ENCODE assay signal across 9 cellular contexts in genomic region chr12:31715283-31715825, GRCh38. TPM values are rescaled to one million over a fixed set of nuclear protein-coding genes. Genes with fewer than 3 reads are reported as not detected.
DNase-seq lines count a peak whose midpoint lies in the region; ATAC-seq, FAIRE-seq and TF ChIP-seq lines count a peak whose summit lies in the region.
"Had no signal": no experiment of that assay in that cellular context is flagged by ENCODE, and none has a peak within 500 bp of the region (broad histone marks: within the 10 kb centered on the region; RNA-seq: fewer than 3 reads in every experiment).

No MANE protein-coding gene starts in this region.

- H3K79me2 ChIP-seq in OCI-LY3 (ENCODE audit: low read length) (no peaks in the 10 kb centered on the region; the same call in 1 of the 2 replicates), keratinocyte (ENCODE audit: control insufficient read depth, insufficient read depth, low read length) (no peaks in the 10 kb centered on the region), PC-3 (ENCODE audit: low read length) (no peaks in the 10 kb centered on the region)

- CTCF ChIA-PET in PC-3 (lab: Charles Lee), result no interaction called here

- ATAC-seq in GM18508 (IDR thresholded peaks at IDR 0.05; ENCODE audit: insufficient read depth, unreplicated experiment), result peak; percentile 55
- ATAC-seq in HG02610 (IDR thresholded peaks at IDR 0.05; ENCODE audit: unreplicated experiment), result peak; percentile 79
- no peak for ATAC-seq in PC-3
- ATAC-seq in GM21367 (IDR thresholded peaks at IDR 0.05; ENCODE audit: unreplicated experiment), result no peak

- H3K36me3 ChIP-seq in OCI-LY3 (replicated peaks; ENCODE audit: low read depth, low read length), result peaks cover 13% of the 10 kb centered on the region
- H3K36me3 ChIP-seq in keratinocyte (ENCODE audit: control insufficient read depth in 2 of 2, extremely low read depth in 1 of 2, insufficient read depth in 2 of 2, low read length in 2 of 2), result no peaks in the 10 kb centered on the region
- no peaks in the 10 kb centered on the region for H3K36me3 ChIP-seq in PC-3 (ENCODE audit: low read depth, low read length)
- H3K36me3 ChIP-seq: thoracic aorta had no signal

- no peak overlapping the region for H3K27ac Mint-ChIP-seq in HFFc6

- dilution Hi-C loops in keratinocyte (cut with MboI; ENCODE audit: extremely low pct_ligation_motif_present, low sequenced_read_pairs), result no loop called here

- H3K4me1 ChIP-seq in OCI-LY3 (ENCODE audit: low read length), result peaks cover 18% of the 10 kb centered on the region
- no peaks in the 10 kb centered on the region for H3K4me1 ChIP-seq in keratinocyte (ENCODE audit: control insufficient read depth, extremely low read depth, insufficient read depth, low read length)
- H3K4me1 ChIP-seq in PC-3 (ENCODE audit: insufficient read depth, low read length), result no peaks in the 10 kb centered on the region

- H3K4me2 ChIP-seq in OCI-LY3 (ENCODE audit: low read length) (peak overlapping the region; percentile 76), keratinocyte (ENCODE audit: control insufficient read depth, extremely low read depth, insufficient read depth, low read depth, low read length) (no peak overlapping the region), PC-3 (ENCODE audit: low read length) (no peak overlapping the region)

- H3K9me1 ChIP-seq in keratinocyte (ENCODE audit: control insufficient read depth, extremely low read depth, insufficient read depth, low read length), result no peaks in the 10 kb centered on the region

- H2AFZ ChIP-seq in OCI-LY3 (ENCODE audit: low read depth, low read length) (peak overlapping the region; percentile 78), keratinocyte (ENCODE audit: control insufficient read depth, low read length) (peak overlapping the region; percentile 37), PC-3 (ENCODE audit: low read length) (no peak overlapping the region)

- no peaks in the 10 kb centered on the region for H3K9me3 Mint-ChIP-seq in HFFc6

- H3K27ac ChIP-seq in OCI-LY3 (ENCODE audit: low read length), result peak overlapping the region; percentile 87
- H3K27ac ChIP-seq in keratinocyte (ENCODE audit: control insufficient read depth, insufficient read depth, low read length), result no peak overlapping the region
- H3K27ac ChIP-seq in PC-3 (ENCODE audit: low read length), result no peak overlapping the region
- H3K27ac ChIP-seq: thoracic aorta had no signal

- H3K4me3 ChIP-seq in OCI-LY3 (ENCODE audit: low read length) (peak overlapping the region; percentile 56), keratinocyte (ENCODE audit: control insufficient read depth in 2 of 3, extremely low read depth in 1 of 3, insufficient read depth in 2 of 3, low read depth in 1 of 3, low read length in 3 of 3) (no peak overlapping the region), PC-3 (ENCODE audit: low read length) (no peak overlapping the region)
- H3K4me3 ChIP-seq: thoracic aorta had no signal

- H3K9me2 ChIP-seq in PC-3 (replicated peaks; ENCODE audit: low read length), result no peaks in the 10 kb centered on the region

- no peaks in the 10 kb centered on the region; the same call in 1 of the 2 replicates for H3K4me1 Mint-ChIP-seq in HFFc6 (ENCODE audit: low read depth)

- H4K20me1 ChIP-seq in OCI-LY3 (ENCODE audit: insufficient read depth, low read length) (no peaks in the 10 kb centered on the region), keratinocyte (ENCODE audit: control insufficient read depth, extremely low read depth, insufficient read depth, low read length) (no peaks in the 10 kb centered on the region), PC-3 (ENCODE audit: low read length) (no peaks in the 10 kb centered on the region)

- intact Hi-C loops in PC-3 (cut with micrococcal nuclease), result no loop called here

- DNase-seq in keratinocyte (ENCODE audit: low read depth, low spot score) (no peak), T-helper 9 cell (no peak), HFFc6 (no peak), PC-3 (no peak)

- H3K9ac ChIP-seq in OCI-LY3 (ENCODE audit: low read length), result peak overlapping the region; percentile 67
- H3K9ac ChIP-seq in keratinocyte (ENCODE audit: control insufficient read depth, extremely low read depth, insufficient read depth, low read length), result no peak overlapping the region
- no peak overlapping the region for H3K9ac ChIP-seq in PC-3 (ENCODE audit: low read length)

- 0 out of 2 replicates have a peak, but pooled peaks cover 5% of the 10 kb centered on the region for H3K36me3 Mint-ChIP-seq in HFFc6 (ENCODE audit: low read depth)

- TF ChIP-seq CTCF in OCI-LY3 (IDR thresholded peaks at IDR 0.05; ENCODE audit: low read depth, low read length), result no peak
- no peak for TF ChIP-seq CTCF in keratinocyte (optimal IDR thresholded peaks at IDR 0.05 in 1 of 3, IDR thresholded peaks at IDR 0.05 in 1 of 3, conservative IDR thresholded peaks at IDR 0.05 in 1 of 3; ENCODE audit: extremely low read depth in 1 of 3, insufficient read depth in 2 of 3, low read length in 3 of 3)
- TF ChIP-seq CTCF in HFFc6 (IDR thresholded peaks at IDR 0.05), result no peak
- TF ChIP-seq CTCF in PC-3 (conservative IDR thresholded peaks at IDR 0.05; ENCODE audit: low read depth, low read length), result no peak

- no peak overlapping the region for H3K4me3 Mint-ChIP-seq in HFFc6

- no peaks in the 10 kb centered on the region for H3F3A ChIP-seq in PC-3 (ENCODE audit: low read length, unreplicated experiment)

- no TSS peak for BruUV-seq in PC-3 (replicated peaks; lab: Mats Ljungman, UMichigan)

- FAIRE-seq in keratinocyte (lab: Jason Lieb, UNC), result peak; percentile 32

- POLR2A ChIA-PET in PC-3 (lab: Charles Lee; ENCODE audit: unreplicated experiment), result no interaction called here

- peaks cover 2% of the 10 kb centered on the region; the same call in 1 of the 2 replicates for H3K27me3 Mint-ChIP-seq in HFFc6 (ENCODE audit: insufficient read depth)

- H3K9me3 ChIP-seq in OCI-LY3 (ENCODE audit: insufficient read depth, low read length) (no peaks in the 10 kb centered on the region), keratinocyte (ENCODE audit: control insufficient read depth, low read depth, low read length) (no peaks in the 10 kb centered on the region), PC-3 (ENCODE audit: low read length) (no peaks in the 10 kb centered on the region)
- H3K9me3 ChIP-seq: thoracic aorta had no signal

- H3K27me3 ChIP-seq in OCI-LY3 (ENCODE audit: low read depth, low read length) (no peaks in the 10 kb centered on the region), keratinocyte (ENCODE audit: control insufficient read depth, extremely low read depth, insufficient read depth, low read length) (no peaks in the 10 kb centered on the region), PC-3 (ENCODE audit: low read length) (no peaks in the 10 kb centered on the region)

RNA-seq across cellular contexts. Expression of gene AMN1, which starts 13.5 kb away (rescaled TPM):
- polyA plus RNA-seq in keratinocyte, result 7.3 to 11.3 TPM (median 8.1 TPM) in 3 replicates
- polyA plus RNA-seq in keratinocyte (2011; ENCODE audit: low read depth), result 4.8 TPM
- polyA plus RNA-seq in keratinocyte (2011; cell fraction: cytosol; rRNA removed), result 5.1 and 11.1 TPM in 2 replicates
- 5.3 and 7.3 TPM in 2 replicates for polyA plus RNA-seq in keratinocyte (2011; cell fraction: nucleus; rRNA removed)
- 5.8 and 9.0 TPM in 2 replicates for polyA plus RNA-seq in keratinocyte (2012; ENCODE audit: low replicate concordance)
- polyA minus RNA-seq in keratinocyte, result 2.3 to 8.4 TPM in 2 of 3 replicates, not detected in the other
- 9.8 TPM for polyA minus RNA-seq in keratinocyte (2011; cell fraction: cytosol; rRNA and poly(A)+ RNA removed)
- 0.95 and 1.9 TPM in 2 replicates for polyA minus RNA-seq in keratinocyte (2011; cell fraction: nucleus; rRNA and poly(A)+ RNA removed)
- 1 to 10 TPM; 3.4 to 5.3 (median 4.7) TPM for total RNA-seq in HFFc6 (2021; fragmentation: NEBNext Ultra II Directional; extraction: Animal tissue kit (Norgen Biotek cat#: 25700))
- 2.1 and 3.9 TPM in 2 replicates for total RNA-seq in PC-3 (2014; rRNA removed)

RNA-seq across cellular contexts. Expression of gene ETFBKMT, which starts 55.9 kb away (rescaled TPM):
- 1.1 to 1.4 TPM (median 1.1 TPM) in 3 replicates for polyA plus RNA-seq in keratinocyte
- polyA plus RNA-seq in keratinocyte (2011; ENCODE audit: low read depth), result 1.4 TPM
- polyA plus RNA-seq in keratinocyte (2011; cell fraction: cytosol; rRNA removed), result 0.97 and 1.4 TPM in 2 replicates
- 1.7 and 1.8 TPM in 2 replicates for polyA plus RNA-seq in keratinocyte (2011; cell fraction: nucleus; rRNA removed)
- 0.87 and 1.6 TPM in 2 replicates for polyA plus RNA-seq in keratinocyte (2012; ENCODE audit: low replicate concordance)
- 0.40 to 1.3 TPM (median 1.0 TPM) in 3 replicates for polyA minus RNA-seq in keratinocyte
- 0.38 TPM for polyA minus RNA-seq in keratinocyte (2011; cell fraction: cytosol; rRNA and poly(A)+ RNA removed)
- polyA minus RNA-seq in keratinocyte (2011; cell fraction: nucleus; rRNA and poly(A)+ RNA removed), result 1.2 and 1.5 TPM in 2 replicates
- total RNA-seq in HFFc6 (2021; fragmentation: NEBNext Ultra II Directional; extraction: Animal tissue kit (Norgen Biotek cat#: 25700)), result 1 to 10 TPM; 1.8 to 2.5 (median 2.0) TPM
- total RNA-seq in PC-3 (2014; rRNA removed), result 0.52 and 0.58 TPM in 2 replicates

Comparison
In these comparisons a context has a peak if more than half of its experiments do, and no peak if none do; other contexts are left out.
1. ATAC-seq: peak in GM18508 (single experiment) and HG02610 (single experiment); none in PC-3 (single experiment) and GM21367 (single experiment).